37 cellular contexts compared by ENCODE assay signal in genomic region chr1:221630236-221630635, GRCh38.
"Had no signal": no experiment of that assay in that cellular context is flagged by ENCODE, and none has a peak within 500 bp of the region (broad histone marks: within the 10 kb centered on the region; RNA-seq: fewer than 3 reads in every experiment).

No MANE protein-coding gene starts in this region.

- FAIRE-seq: colon, endometrium, endothelial cell of umbilical vein, frontal cortex had no signal

- ATAC-seq: activated CD4-positive, CD25-positive, alpha-beta regulatory T cell treated with anti-CD3 and anti-CD28 coated beads, Interleukin-2, amount 50 U/mL, for 24 hours; activated CD8-positive, alpha-beta memory T cell treated with anti-CD3 and anti-CD28 coated beads, Interleukin-2, amount 10 ng/mL, durations not matched to agents 7 days and 5 days; activated CD8-positive, alpha-beta T cell treated with anti-CD3 and anti-CD28 coated beads, Interleukin-2, amount 10 ng/mL, durations not matched to agents 7 days and 5 days; activated naive CD8-positive, alpha-beta T cell treated with anti-CD3 and anti-CD28 coated beads, Interleukin-2, amount 50 U/mL, for 24 hours; body of pancreas; effector memory CD8-positive, alpha-beta T cell; T-helper 17 cell had no signal

- H3K27me3 ChIP-seq: adrenal gland, body of pancreas, esophagus squamous epithelium had no signal

- H3K27ac Mint-ChIP-seq: activated B cell treated with CpG ODN at 0.5 μM for 24 hours; activated CD4-positive, alpha-beta memory T cell treated with anti-CD3 and anti-CD28 coated beads for 36 hours; activated CD4-positive, alpha-beta T cell treated with anti-CD3 and anti-CD28 coated beads, Interleukin-2, amount 10 ng/mL, durations not matched to agents 24 days and 14 days; activated CD8-positive, alpha-beta memory T cell treated with anti-CD3 and anti-CD28 coated beads, Interleukin-2, amount 10 ng/mL, durations not matched to agents 7 days and 5 days; activated CD8-positive, alpha-beta T cell treated with anti-CD3 and anti-CD28 coated beads, Interleukin-2, amount 10 ng/mL, durations not matched to agents 7 days and 5 days; activated naive CD4-positive, alpha-beta T cell treated with anti-CD3 and anti-CD28 coated beads for 36 hours; activated naive CD4-positive, alpha-beta T cell treated with anti-CD3 and anti-CD28 coated beads, Interleukin-2, amount 50 U/mL, for 24 hours; activated naive CD8-positive, alpha-beta T cell treated with anti-CD3 and anti-CD28 coated beads for 36 hours; activated naive CD8-positive, alpha-beta T cell treated with anti-CD3 and anti-CD28 coated beads, Interleukin-2, amount 50 U/mL, for 24 hours; activated T-helper 1 cell treated with anti-CD3 and anti-CD28 coated beads, Interleukin-12 subunit alpha, Interleukin-12 subunit beta, Interleukin-2, Interleukin-4 antibody, amounts not matched to agents 30 ng/mL and 10 ng/mL and 1 ng/mL, durations not matched to agents 14 hours and 24 hours and 36 hours; activated T-helper 2 cell treated with anti-CD3 and anti-CD28 coated beads, Interferon-gamma antibody, Interleukin-2, Interleukin-4, amounts not matched to agents 10 μg/mL and 5 μg/mL and 100 μg/mL, durations not matched to agents 14 hours and 24 hours and 36 hours; effector memory CD8-positive, alpha-beta T cell; T-helper 17 cell; T-helper 2 cell treated with Interferon-gamma antibody and Interleukin-4, amounts not matched to agents 5 μg/mL and 100 μg/mL, for 36 hours had no signal

- H3K4me3 ChIP-seq: adrenal gland, body of pancreas, esophagus squamous epithelium had no signal

- H3K9me3 Mint-ChIP-seq: activated B cell treated with CpG ODN at 0.5 μM for 24 hours; activated CD4-positive, alpha-beta memory T cell treated with anti-CD3 and anti-CD28 coated beads for 36 hours; activated naive CD4-positive, alpha-beta T cell treated with anti-CD3 and anti-CD28 coated beads for 36 hours; activated naive CD4-positive, alpha-beta T cell treated with anti-CD3 and anti-CD28 coated beads, Interleukin-2, amount 50 U/mL, for 24 hours; activated naive CD8-positive, alpha-beta T cell treated with anti-CD3 and anti-CD28 coated beads for 36 hours; activated naive CD8-positive, alpha-beta T cell treated with anti-CD3 and anti-CD28 coated beads, Interleukin-2, amount 50 U/mL, for 24 hours; activated T-helper 1 cell treated with anti-CD3 and anti-CD28 coated beads, Interleukin-12 subunit alpha, Interleukin-12 subunit beta, Interleukin-2, Interleukin-4 antibody, amounts not matched to agents 30 ng/mL and 10 ng/mL and 1 ng/mL, durations not matched to agents 14 hours and 24 hours and 36 hours; activated T-helper 2 cell treated with anti-CD3 and anti-CD28 coated beads, Interferon-gamma antibody, Interleukin-2, Interleukin-4, amounts not matched to agents 10 μg/mL and 5 μg/mL and 100 μg/mL, durations not matched to agents 14 hours and 24 hours and 36 hours; effector memory CD8-positive, alpha-beta T cell; T-helper 2 cell treated with Interferon-gamma antibody and Interleukin-4, amounts not matched to agents 5 μg/mL and 100 μg/mL, for 36 hours had no signal

- H3K36me3 ChIP-seq: adrenal gland, esophagus squamous epithelium, WERI-Rb-1 had no signal

- H3K27ac ChIP-seq: adrenal gland, body of pancreas, epithelial cell of prostate, esophagus squamous epithelium, WERI-Rb-1 had no signal

- H3K27me3 Mint-ChIP-seq: activated B cell treated with CpG ODN at 0.5 μM for 24 hours; activated CD4-positive, alpha-beta memory T cell treated with anti-CD3 and anti-CD28 coated beads for 36 hours; activated naive CD4-positive, alpha-beta T cell treated with anti-CD3 and anti-CD28 coated beads, Interleukin-2, amount 50 U/mL, for 24 hours; effector memory CD8-positive, alpha-beta T cell; T-helper 17 cell had no signal

- H3K9me3 ChIP-seq: adrenal gland, body of pancreas, esophagus squamous epithelium had no signal

- H3K36me3 Mint-ChIP-seq: activated CD4-positive, alpha-beta memory T cell treated with anti-CD3 and anti-CD28 coated beads for 36 hours; activated CD8-positive, alpha-beta memory T cell treated with anti-CD3 and anti-CD28 coated beads, Interleukin-2, amount 10 ng/mL, durations not matched to agents 7 days and 5 days; activated naive CD4-positive, alpha-beta T cell treated with anti-CD3 and anti-CD28 coated beads, Interleukin-2, amount 50 U/mL, for 24 hours; activated naive CD8-positive, alpha-beta T cell treated with anti-CD3 and anti-CD28 coated beads for 36 hours had no signal

- DNase-seq: activated B cell treated with CpG ODN at 0.5 μM for 24 hours; activated CD4-positive, alpha-beta memory T cell treated with anti-CD3 and anti-CD28 coated beads for 36 hours; activated CD4-positive, alpha-beta T cell treated with anti-CD3 and anti-CD28 coated beads, Interleukin-2, amount 10 ng/mL, durations not matched to agents 24 days and 14 days; activated CD8-positive, alpha-beta memory T cell treated with anti-CD3 and anti-CD28 coated beads, Interleukin-2, amount 10 ng/mL, durations not matched to agents 7 days and 5 days; activated CD8-positive, alpha-beta memory T cell treated with anti-CD3 and anti-CD28 coated beads, Interleukin-2, amount 50 U/mL, for 4 hours; activated CD8-positive, alpha-beta T cell treated with anti-CD3 and anti-CD28 coated beads, Interleukin-2, amount 10 ng/mL, durations not matched to agents 7 days and 5 days; activated effector memory CD4-positive, alpha-beta T cell treated with anti-CD3 and anti-CD28 coated beads, Interleukin-2, amount 50 U/mL, for 16 hours; activated naive CD4-positive, alpha-beta T cell treated with anti-CD3 and anti-CD28 coated beads for 36 hours; activated naive CD8-positive, alpha-beta T cell treated with anti-CD3 and anti-CD28 coated beads for 36 hours; activated naive CD8-positive, alpha-beta T cell treated with anti-CD3 and anti-CD28 coated beads, Interleukin-2, amount 50 U/mL, for 24 hours; activated T-cell treated with anti-CD3 and anti-CD28 coated beads, Interleukin-2, amount 50 U/mL, for 1 hour; activated T-cell treated with anti-CD3 and anti-CD28 coated beads, Interleukin-2, amount 50 U/mL, for 48 hours; adrenal gland; amygdala; aorta; body of pancreas; caudate nucleus; cortex of kidney; dermis blood vessel endothelial cell; effector CD4-positive, alpha-beta T cell; effector memory CD8-positive, alpha-beta T cell; esophagus squamous epithelium; head of caudate nucleus; T-helper 1 cell; T-helper 17 cell; T1000; WERI-Rb-1 had no signal

- H3K4me1 ChIP-seq: body of pancreas, esophagus squamous epithelium had no signal

- H3K4me1 Mint-ChIP-seq: activated B cell treated with CpG ODN at 0.5 μM for 24 hours; activated CD4-positive, alpha-beta T cell treated with anti-CD3 and anti-CD28 coated beads, Interleukin-2, amount 10 ng/mL, durations not matched to agents 24 days and 14 days; activated naive CD8-positive, alpha-beta T cell treated with anti-CD3 and anti-CD28 coated beads, Interleukin-2, amount 50 U/mL, for 24 hours had no signal

- H3K4me3 Mint-ChIP-seq: activated B cell treated with CpG ODN at 0.5 μM for 24 hours; activated CD4-positive, alpha-beta memory T cell treated with anti-CD3 and anti-CD28 coated beads for 36 hours; activated CD4-positive, alpha-beta T cell treated with anti-CD3 and anti-CD28 coated beads, Interleukin-2, amount 10 ng/mL, durations not matched to agents 24 days and 14 days; activated CD8-positive, alpha-beta memory T cell treated with anti-CD3 and anti-CD28 coated beads, Interleukin-2, amount 10 ng/mL, durations not matched to agents 7 days and 5 days; activated CD8-positive, alpha-beta T cell treated with anti-CD3 and anti-CD28 coated beads, Interleukin-2, amount 10 ng/mL, durations not matched to agents 7 days and 5 days; activated naive CD4-positive, alpha-beta T cell treated with anti-CD3 and anti-CD28 coated beads for 36 hours; activated naive CD4-positive, alpha-beta T cell treated with anti-CD3 and anti-CD28 coated beads, Interleukin-2, amount 50 U/mL, for 24 hours; activated naive CD8-positive, alpha-beta T cell treated with anti-CD3 and anti-CD28 coated beads for 36 hours; activated naive CD8-positive, alpha-beta T cell treated with anti-CD3 and anti-CD28 coated beads, Interleukin-2, amount 50 U/mL, for 24 hours; activated T-helper 1 cell treated with anti-CD3 and anti-CD28 coated beads, Interleukin-12 subunit alpha, Interleukin-12 subunit beta, Interleukin-2, Interleukin-4 antibody, amounts not matched to agents 30 ng/mL and 10 ng/mL and 1 ng/mL, durations not matched to agents 14 hours and 24 hours and 36 hours; effector memory CD8-positive, alpha-beta T cell; T-helper 17 cell; T-helper 2 cell treated with Interferon-gamma antibody and Interleukin-4, amounts not matched to agents 5 μg/mL and 100 μg/mL, for 36 hours had no signal
